In genomic region chr4:181909368-181909767, GRCh38 we compare ENCODE assay signal across 17 cellular contexts.
DNase-seq lines count a peak whose midpoint lies in the region; ATAC-seq and TF ChIP-seq lines count a peak whose summit lies in the region.
"Had no signal": no experiment of that assay in that cellular context is flagged by ENCODE, and none has a peak within 500 bp of the region (broad histone marks: within the 10 kb centered on the region; RNA-seq: fewer than 3 reads in every experiment).

No MANE protein-coding gene starts in this region.

- no peak overlapping the region for H3K4ac ChIP-seq in IMR-90 (ENCODE audit: low read depth, low read length)

- CTCF ChIA-PET in IMR-90 (lab: Yijun Ruan, JAX), result no interaction called here

- no peaks in the 10 kb centered on the region; the same call in 1 of the 2 replicates for H3K4me1 ChIP-seq in IMR-90 (ENCODE audit: control insufficient read depth, insufficient read depth, low read length)
- no peaks in the 10 kb centered on the region for H3K4me1 ChIP-seq in Karpas-422 (ENCODE audit: low read length)
- H3K4me1 ChIP-seq: prostate gland, testis had no signal

- H2AFZ ChIP-seq in IMR-90 (replicated peaks; ENCODE audit: low read length, poor library complexity), result no peak overlapping the region
- H2AFZ ChIP-seq in Karpas-422 (ENCODE audit: low read length), result no peak overlapping the region

- ATAC-seq in IMR-90 (ENCODE audit: low read depth), result peak; percentile 82
- ATAC-seq: activated naive CD4-positive, alpha-beta T cell treated with anti-CD3 and anti-CD28 coated beads, Interleukin-2, amount 50 U/mL, for 72 hours; PC-3; T-cell had no signal

- H3K4me3 ChIP-seq in AG10803 (ENCODE audit: low read length) (no peak overlapping the region), IMR-90 (ENCODE audit: insufficient read depth, low read depth, low read length) (no peak overlapping the region), cardiac fibroblast (replicated peaks in 1 of 2; ENCODE audit: low read depth in 2 of 2, low read length in 2 of 2) (no peak overlapping the region), Karpas-422 (ENCODE audit: low read length) (no peak overlapping the region)
- H3K4me3 ChIP-seq: prostate gland, testis had no signal

- no peak overlapping the region for H4K5ac ChIP-seq in IMR-90 (ENCODE audit: low read depth, low read length)

- no peak for TF ChIP-seq CTCF in AG10803 (conservative IDR thresholded peaks at IDR 0.05; ENCODE audit: low read length)
- TF ChIP-seq CTCF in IMR-90 (conservative IDR thresholded peaks at IDR 0.05; ENCODE audit: low read depth, low read length), result no peak
- no peak for TF ChIP-seq CTCF in cardiac fibroblast (IDR thresholded peaks at IDR 0.05; ENCODE audit: low read depth, low read length)
- no peak for TF ChIP-seq CTCF in GM13976 (IDR thresholded peaks at IDR 0.05; ENCODE audit: borderline replicate concordance, control extremely low read depth, extremely low read depth, insufficient read depth, missing control alignments)

- intact Hi-C loops in IMR-90 (cut with micrococcal nuclease), result no loop called here

- H3K14ac ChIP-seq in IMR-90 (replicated peaks; ENCODE audit: low read depth, low read length), result no peak overlapping the region

- H3K9me2 ChIP-seq in Karpas-422 (replicated peaks; ENCODE audit: insufficient read depth, low read length), result no peaks in the 10 kb centered on the region

- no peaks in the 10 kb centered on the region for H3K9me1 ChIP-seq in IMR-90 (ENCODE audit: insufficient read depth, low read length)

- in situ Hi-C loops in IMR-90 (cut with MboI; ENCODE audit: low sequenced_read_pairs), result no loop called here
- in situ Hi-C loops in GM13976 (cut with MboI; ENCODE audit: low sequenced_read_pairs, unreplicated experiment), result no loop called here

- H4K91ac ChIP-seq in IMR-90 (ENCODE audit: insufficient read depth, low read depth, low read length), result no peak overlapping the region

- peaks cover 8% of the 10 kb centered on the region; the same call in 1 of the 2 replicates for H3K9me3 ChIP-seq in IMR-90 (ENCODE audit: control insufficient read depth, insufficient read depth, low read length)
- no peaks in the 10 kb centered on the region for H3K9me3 ChIP-seq in Karpas-422 (ENCODE audit: low read length)
- H3K9me3 ChIP-seq: prostate gland, testis had no signal

- no peaks in the 10 kb centered on the region for H3K79me1 ChIP-seq in IMR-90 (ENCODE audit: low read depth in 1 of 2, low read length in 2 of 2)

- H4K20me1 ChIP-seq in IMR-90 (ENCODE audit: insufficient read depth, low read length) (no peaks in the 10 kb centered on the region), Karpas-422 (ENCODE audit: insufficient read depth, low read depth, low read length) (no peaks in the 10 kb centered on the region)

- H2BK15ac ChIP-seq in IMR-90 (ENCODE audit: low read depth, low read length), result no peak overlapping the region

- H3K4me2 ChIP-seq in IMR-90 (ENCODE audit: low read depth, low read length) (no peak overlapping the region), Karpas-422 (ENCODE audit: low read depth, low read length, poor library complexity, severe bottlenecking) (no peak overlapping the region)

- BruUV-seq in IMR-90 (replicated peaks; lab: Mats Ljungman, UMichigan), result no TSS peak

- H3K27me3 ChIP-seq in IMR-90 (ENCODE audit: control insufficient read depth, insufficient read depth, low read length) (no peaks in the 10 kb centered on the region), Karpas-422 (ENCODE audit: low read length) (no peaks in the 10 kb centered on the region)
- H3K27me3 ChIP-seq: testis had no signal

- DNase-seq in AG10803 (ENCODE audit: low read depth) (peak; percentile 74), IMR-90 (peak; percentile 91), cardiac fibroblast (ENCODE audit: low read depth in 2 of 2) (peak; percentile 49 to 75), islet precursor cell (peak; percentile 84), CD1c-positive myeloid dendritic cell (ENCODE audit: extremely low spot score) (no peak), NCI-H526 treated with DMSO at 0.1 percent for 48 hours (lab: John Stamatoyannopoulos, UW) (no peak), GM13976 (ENCODE audit: low spot score) (no peak), Karpas-422 (no peak)
- DNase-seq: activated CD4-positive, CD25-positive, alpha-beta regulatory T cell treated with anti-CD3 and anti-CD28 coated beads, Interleukin-2, amount 50 U/mL, for 72 hours; activated CD8-positive, alpha-beta memory T cell treated with anti-CD3 and anti-CD28 coated beads, Interleukin-2, amount 50 U/mL, for 4 hours; cortex of kidney; NCI-H1417; PC-3; T-cell; testis had no signal

- WGBS in IMR-90 (ENCODE audit: extremely low coverage in 2 of 2, insufficient read length in 1 of 2), 2 experiments, result no CpG with 5 or more reads among the region's 6 CpGs

- no peak overlapping the region for H3K27ac ChIP-seq in IMR-90 (ENCODE audit: insufficient read depth, low read length)
- H3K27ac ChIP-seq in Karpas-422 (ENCODE audit: low read length), result no peak overlapping the region
- H3K27ac ChIP-seq: prostate gland, testis had no signal

- H2BK20ac ChIP-seq in IMR-90 (ENCODE audit: low read depth, low read length), result no peak overlapping the region

- dilution Hi-C loops in IMR-90 (cut with HindIII; ENCODE audit: low sequenced_read_pairs, unreplicated experiment), result no loop called here

- no peak overlapping the region for H4K8ac ChIP-seq in IMR-90 (ENCODE audit: low read depth in 2 of 2, low read length in 2 of 2)

- TF ChIP-seq RAD21 in IMR-90 (IDR thresholded peaks at IDR 0.05; ENCODE audit: low read length), result no peak

- no peaks in the 10 kb centered on the region for H3K79me2 ChIP-seq in Karpas-422 (ENCODE audit: low read length)

- no peak overlapping the region for H3K23ac ChIP-seq in IMR-90 (ENCODE audit: low read depth, low read length)

- no peak overlapping the region for H2BK120ac ChIP-seq in IMR-90 (ENCODE audit: low read depth, low read length)

- TF ChIP-seq POLR2A in IMR-90 (IDR thresholded peaks at IDR 0.05; ENCODE audit: low read depth, low read length), result no peak

- H3K9ac ChIP-seq in IMR-90 (ENCODE audit: low read depth, low read length) (no peak overlapping the region), Karpas-422 (ENCODE audit: low read length) (no peak overlapping the region)

- H2BK5ac ChIP-seq in IMR-90 (ENCODE audit: low read depth, low read length, poor library complexity, severe bottlenecking), result no peak overlapping the region

- no peak overlapping the region for H3K18ac ChIP-seq in IMR-90 (ENCODE audit: low read depth, low read length)

- POLR2A ChIA-PET in IMR-90 (lab: Charles Lee; ENCODE audit: unreplicated experiment), result no interaction called here

- H2AK9ac ChIP-seq in IMR-90 (replicated peaks; ENCODE audit: low read depth, low read length, poor library complexity), result no peak overlapping the region

- no peak overlapping the region for H3K56ac ChIP-seq in IMR-90 (ENCODE audit: extremely low read depth, insufficient read depth, low read length)

- H2AK5ac ChIP-seq in IMR-90 (ENCODE audit: low read depth, low read length), result no peak overlapping the region

- H3K36me3 ChIP-seq in IMR-90 (ENCODE audit: control insufficient read depth, insufficient read depth, low read length), result no peaks in the 10 kb centered on the region
- H3K36me3 ChIP-seq in Karpas-422 (ENCODE audit: insufficient read depth, low read length), result no peaks in the 10 kb centered on the region
- H3K36me3 ChIP-seq: prostate gland had no signal

TF ChIP-seq in IMR-90, 13 proteins besides CTCF, POLR2A, EP300 and RAD21:
- peak; percentile 82 for TF ChIP-seq FOS (IDR thresholded peaks at IDR 0.05; ENCODE audit: low read depth, low read length)
- peak; percentile 90 for TF ChIP-seq CEBPB (IDR thresholded peaks at IDR 0.05; ENCODE audit: low read depth, low read length)
- TF ChIP-seq RCOR1 (IDR thresholded peaks at IDR 0.05; ENCODE audit: insufficient replicate concordance, low read length), result no peak

Comparison
In these comparisons a context has a peak if more than half of its experiments do, and no peak if none do; other contexts are left out.
1. DNase-seq: peak in AG10803 (single experiment), IMR-90 (single experiment), cardiac fibroblast (2 of 2) and islet precursor cell (single experiment); none in CD1c-positive myeloid dendritic cell (single experiment), NCI-H526 treated with DMSO at 0.1 percent for 48 hours (single experiment), GM13976 (single experiment) and Karpas-422 (single experiment).